Comparison of ENCODE assay signal across 9 cellular contexts in genomic region chr19:51131780-51132680, GRCh38. TPM values are rescaled to one million over a fixed set of nuclear protein-coding genes. Genes with fewer than 3 reads are reported as not detected.
DNase-seq lines count a peak whose midpoint lies in the region; ATAC-seq and TF ChIP-seq lines count a peak whose summit lies in the region.
"Had no signal": no experiment of that assay in that cellular context is flagged by ENCODE, and none has a peak within 500 bp of the region (broad histone marks: within the 10 kb centered on the region; RNA-seq: fewer than 3 reads in every experiment).

No MANE protein-coding gene starts in this region.

- H3K4me3 ChIP-seq in right atrium auricular region (peak overlapping the region in 1 of 2 donors; percentile 5), stomach (no peak overlapping the region)

- peak overlapping the region; percentile 46 for H3K4me3 Mint-ChIP-seq in activated naive CD4-positive, alpha-beta T cell treated with anti-CD3 and anti-CD28 coated beads, Interleukin-2, amount 10 ng/mL, durations not matched to agents 7 days and 5 days
- H3K4me3 Mint-ChIP-seq in activated CD8-positive, alpha-beta T cell treated with anti-CD3 and anti-CD28 coated beads for 36 hours: peak overlapping the region; percentile 49
- H3K4me3 Mint-ChIP-seq: neural crest cell had no signal

- H3K27me3 Mint-ChIP-seq in activated naive CD4-positive, alpha-beta T cell treated with anti-CD3 and anti-CD28 coated beads, Interleukin-2, amount 10 ng/mL, durations not matched to agents 7 days and 5 days: peaks cover 4% of the 10 kb centered on the region
- H3K27me3 Mint-ChIP-seq in activated CD8-positive, alpha-beta T cell treated with anti-CD3 and anti-CD28 coated beads for 36 hours: no peaks in the 10 kb centered on the region

- TF ChIP-seq POLR2A in stomach (IDR thresholded peaks at IDR 0.05): no peak

- no peaks in the 10 kb centered on the region for H3K36me3 ChIP-seq in right atrium auricular region
- H3K36me3 ChIP-seq in stomach: no peaks in the 10 kb centered on the region

- peak; percentile 60 for DNase-seq in activated naive CD4-positive, alpha-beta T cell treated with anti-CD3 and anti-CD28 coated beads, Interleukin-2, amount 10 ng/mL, durations not matched to agents 7 days and 5 days
- DNase-seq in activated naive CD4-positive, alpha-beta T cell treated with Interleukin-2 at 50 U/mL for 16 hours: no peak
- DNase-seq in activated CD8-positive, alpha-beta T cell treated with anti-CD3 and anti-CD28 coated beads for 36 hours: peak; percentile 60
- DNase-seq in right atrium auricular region (ENCODE audit: low spot score) (peak; percentile 83), stomach (peak; percentile 56), 8988T (no peak)

- ATAC-seq in activated CD8-positive, alpha-beta T cell treated with anti-CD3 and anti-CD28 coated beads for 36 hours: peak; percentile 63
- ATAC-seq in GM18867 (IDR thresholded peaks at IDR 0.05; ENCODE audit: unreplicated experiment) (no peak), GM21529 (IDR thresholded peaks at IDR 0.05; ENCODE audit: unreplicated experiment) (no peak)

- WGBS in stomach, 5 donors: 26 to 44% (median 32%) methylated on average over 24 of the region's 24 CpGs

- H3K9me3 ChIP-seq in right atrium auricular region (no peaks in the 10 kb centered on the region), stomach (no peaks in the 10 kb centered on the region)

- peaks cover 57% of the 10 kb centered on the region for H3K4me1 Mint-ChIP-seq in activated naive CD4-positive, alpha-beta T cell treated with anti-CD3 and anti-CD28 coated beads, Interleukin-2, amount 10 ng/mL, durations not matched to agents 7 days and 5 days
- H3K4me1 Mint-ChIP-seq in activated CD8-positive, alpha-beta T cell treated with anti-CD3 and anti-CD28 coated beads for 36 hours (ENCODE audit: low read depth): peaks cover 57% of the 10 kb centered on the region
- H3K4me1 Mint-ChIP-seq: neural crest cell had no signal

- TF ChIP-seq CTCF in activated CD8-positive, alpha-beta T cell treated with anti-CD3 and anti-CD28 coated beads for 36 hours (IDR thresholded peaks at IDR 0.05): no peak
- peak in 1 of 2 donors; percentile 38 for TF ChIP-seq CTCF in right atrium auricular region (IDR thresholded peaks at IDR 0.05)
- peak in 1 of 7 experiments; percentile 12 for TF ChIP-seq CTCF in stomach (IDR thresholded peaks at IDR 0.05)

- H3K27me3 ChIP-seq in right atrium auricular region (no peaks in the 10 kb centered on the region), stomach (peaks cover 0 to 5% (median 0%) of the 10 kb centered on the region in 3 donors)

- intact Hi-C loops in activated CD8-positive, alpha-beta T cell treated with anti-CD3 and anti-CD28 coated beads for 36 hours (cut with micrococcal nuclease): no loop called here
- intact Hi-C loops in stomach (cut with DNase I; ENCODE audit: low total_unique reads): no loop called here

- no peaks in the 10 kb centered on the region for H3K36me3 Mint-ChIP-seq in activated naive CD4-positive, alpha-beta T cell treated with anti-CD3 and anti-CD28 coated beads, Interleukin-2, amount 10 ng/mL, durations not matched to agents 7 days and 5 days
- peaks cover 5% of the 10 kb centered on the region for H3K36me3 Mint-ChIP-seq in activated CD8-positive, alpha-beta T cell treated with anti-CD3 and anti-CD28 coated beads for 36 hours (ENCODE audit: low read depth)

- H3K27ac Mint-ChIP-seq in activated naive CD4-positive, alpha-beta T cell treated with anti-CD3 and anti-CD28 coated beads, Interleukin-2, amount 10 ng/mL, durations not matched to agents 7 days and 5 days: peak overlapping the region; percentile 84
- H3K27ac Mint-ChIP-seq in activated CD8-positive, alpha-beta T cell treated with anti-CD3 and anti-CD28 coated beads for 36 hours: peak overlapping the region; percentile 84

- CTCF ChIA-PET in activated naive CD4-positive, alpha-beta T cell treated with anti-CD3 and anti-CD28 coated beads, Interleukin-2, amount 10 ng/mL, durations not matched to agents 7 days and 5 days (lab: Charles Lee): interaction anchor here (0.8 kb wide), 1 partner anchor 128 kb away, joined by 3 read pairs; no protein-coding TSS in a partner anchor
- CTCF ChIA-PET in activated CD8-positive, alpha-beta T cell treated with anti-CD3 and anti-CD28 coated beads for 36 hours (lab: Charles Lee): interaction anchor here (1.2 to 1.4 kb wide), 3 partner anchors 15 to 31 kb away, joined by 3 to 4 read pairs (median 4); no protein-coding TSS in a partner anchor

- H3K9me3 Mint-ChIP-seq in activated naive CD4-positive, alpha-beta T cell treated with anti-CD3 and anti-CD28 coated beads, Interleukin-2, amount 10 ng/mL, durations not matched to agents 7 days and 5 days: peaks cover 8% of the 10 kb centered on the region
- peaks cover 4% of the 10 kb centered on the region for H3K9me3 Mint-ChIP-seq in activated CD8-positive, alpha-beta T cell treated with anti-CD3 and anti-CD28 coated beads for 36 hours

- no peak for TF ChIP-seq EP300 in stomach (IDR thresholded peaks at IDR 0.05)

- POLR2A ChIA-PET in activated CD8-positive, alpha-beta T cell treated with anti-CD3 and anti-CD28 coated beads for 36 hours (lab: Charles Lee): interaction anchor here (0.8 kb wide), 1 partner anchor 19 kb away, joined by 5 read pairs; no protein-coding TSS in a partner anchor

- peak overlapping the region in 1 of 2 donors; percentile 25 for H3K27ac ChIP-seq in right atrium auricular region
- H3K27ac ChIP-seq in stomach: peak overlapping the region; percentile 28 to 62 (median 59)

- H3K4me1 ChIP-seq in right atrium auricular region: peaks cover 0 to 16% of the 10 kb centered on the region in 2 donors
- peaks cover 6 to 27% (median 9%) of the 10 kb centered on the region in 4 donors for H3K4me1 ChIP-seq in stomach

RNA-seq across cellular contexts. Expression of gene SIGLEC9, which starts 7.3 kb away (rescaled TPM):
- under 1 TPM; 0.40 to 0.65 TPM for total RNA-seq in activated CD8-positive, alpha-beta T cell treated with anti-CD3 and anti-CD28 coated beads for 36 hours
- total RNA-seq in right atrium auricular region: 1 to 10 TPM; 1.5 to 7.4 TPM
- total RNA-seq in stomach: 10 to 100 TPM in 1 of 5 donors, 1 to 10 TPM in 3, not detected in 1; 1.1 to 13.9 (median 1.9) TPM
- 1 to 10 TPM in 1 of 3 donors, under 1 TPM in 2; 0.61 to 3.6 (median 0.80) TPM for polyA plus RNA-seq in stomach
- total RNA-seq: neural crest cell had no signal

RNA-seq across cellular contexts. Expression of gene SIGLEC7, which starts 10.1 kb away (rescaled TPM):
- not detected for total RNA-seq in activated CD8-positive, alpha-beta T cell treated with anti-CD3 and anti-CD28 coated beads for 36 hours
- total RNA-seq in right atrium auricular region (1 to 10 TPM in 1 of 2 donors, under 1 TPM in 1; 0.26 to 1.7 TPM), stomach (1 to 10 TPM in 1 of 5 donors, under 1 TPM in 1, not detected in 3; 0.18 to 1.3 TPM)
- polyA plus RNA-seq in stomach: 1 to 10 TPM in 1 of 3 donors, under 1 TPM in 1, not detected in 1; 0.50 to 1.8 TPM
- total RNA-seq: neural crest cell had no signal

RNA-seq across cellular contexts. Expression of gene CTU1, which starts 23.8 kb away (rescaled TPM):
- 10 to 100 TPM; 10.6 to 11.1 TPM for total RNA-seq in activated CD8-positive, alpha-beta T cell treated with anti-CD3 and anti-CD28 coated beads for 36 hours
- 1 to 10 TPM; 4.8 to 7.7 TPM for total RNA-seq in right atrium auricular region
- total RNA-seq in stomach: 10 to 100 TPM in 2 of 5 donors, 1 to 10 TPM in 2, under 1 TPM in 1; 0.58 to 47.3 (median 7.4) TPM
- 1 to 10 TPM; 2.4 to 5.3 (median 2.8) TPM for polyA plus RNA-seq in stomach

RNA-seq across cellular contexts. Expression of gene KLK14, which starts 49.3 kb away (rescaled TPM):
- under 1 TPM; 0.32 to 0.43 TPM for total RNA-seq in activated CD8-positive, alpha-beta T cell treated with anti-CD3 and anti-CD28 coated beads for 36 hours
- total RNA-seq in right atrium auricular region (under 1 TPM in 1 of 2 donors, not detected in 1; 0.35 TPM), stomach (not detected)
- polyA plus RNA-seq in stomach: under 1 TPM in 2 of 3 donors, not detected in 1; 0.31 to 0.35 TPM

Comparison
In these comparisons a context has a peak if more than half of its experiments do, and no peak if none do; other contexts are left out.
1. DNase-seq: peak in activated naive CD4-positive, alpha-beta T cell treated with anti-CD3 and anti-CD28 coated beads, Interleukin-2, amount 10 ng/mL, durations not matched to agents 7 days and 5 days (single experiment), activated CD8-positive, alpha-beta T cell treated with anti-CD3 and anti-CD28 coated beads for 36 hours (single experiment), right atrium auricular region (single experiment) and stomach (single experiment); none in activated naive CD4-positive, alpha-beta T cell treated with Interleukin-2 at 50 U/mL for 16 hours (single experiment) and 8988T (single experiment).